In the genomic region with DNA sequence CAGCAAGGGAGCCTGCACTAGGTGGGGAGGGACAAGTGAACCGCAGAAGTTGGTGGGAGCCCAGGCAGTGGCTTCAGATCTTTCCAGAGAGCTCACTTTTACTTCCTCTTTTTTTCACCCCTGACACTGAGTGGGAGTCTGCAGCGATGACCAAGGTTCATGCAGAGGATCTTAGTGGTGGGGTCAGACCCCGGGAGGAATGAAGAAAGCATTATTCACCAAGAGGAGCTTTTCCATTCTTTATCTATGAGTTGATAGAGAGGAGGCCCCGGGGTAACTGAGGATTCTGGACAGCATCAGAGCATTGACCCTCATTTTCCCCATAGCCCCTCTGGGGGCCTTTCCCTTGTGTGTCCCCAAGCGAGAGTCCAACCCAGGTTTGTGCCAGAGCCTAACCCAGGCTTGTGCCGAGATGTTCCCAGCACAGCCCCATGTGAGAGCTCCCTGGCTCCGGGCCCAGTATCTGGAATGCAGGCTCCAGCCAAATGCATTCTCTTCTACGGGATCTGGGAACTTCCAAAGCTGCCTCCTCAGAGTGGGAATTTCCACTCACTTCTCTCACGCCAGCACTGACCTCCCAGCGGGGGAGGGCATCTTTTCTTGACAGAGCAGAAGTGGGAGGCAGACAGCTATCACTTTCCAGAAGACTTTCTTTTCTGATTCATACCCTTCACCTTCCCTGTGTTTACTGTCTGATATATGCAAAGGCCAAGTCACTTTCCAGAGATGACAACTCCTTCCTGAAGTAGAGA, we compare ENCODE assay signal across 9 cellular contexts. TPM values are rescaled to one million over a fixed set of nuclear protein-coding genes. Genes with fewer than 3 reads are reported as not detected.
A peak's percentile ranks its signal among the peaks of the same experiment; 100 is the strongest.
DNase-seq lines count a peak whose midpoint lies in the region; ATAC-seq, FAIRE-seq and TF ChIP-seq lines count a peak whose summit lies in the region.
"Had no signal": no experiment of that assay in that cellular context is flagged by ENCODE, and none has a peak within 500 bp of the region (broad histone marks: within the 10 kb centered on the region; RNA-seq: fewer than 3 reads in every experiment).

No MANE protein-coding gene starts in this region.

- H3K4me3 ChIP-seq in body of pancreas (no peak overlapping the region), kidney (ENCODE audit: low read length in 2 of 2) (no peak overlapping the region), stomach smooth muscle (ENCODE audit: low read length in 2 of 2) (peak overlapping the region; percentile 0 to 35)

- H3K27ac ChIP-seq in body of pancreas (peak overlapping the region; percentile 68 to 86 (median 82)), kidney (ENCODE audit: low read depth in 2 of 2, low read length in 2 of 2) (peak overlapping the region; percentile 40 to 71), stomach smooth muscle (ENCODE audit: low read length) (peak overlapping the region; percentile 75)

- H3K4me3 Mint-ChIP-seq in activated CD4-positive, alpha-beta T cell treated with anti-CD3 and anti-CD28 coated beads, Interleukin-2, amount 10 ng/mL, durations not matched to agents 7 days and 5 days: no peak overlapping the region
- H3K4me3 Mint-ChIP-seq in T-helper 17 cell: no peak overlapping the region

- H3K9ac ChIP-seq in kidney (ENCODE audit: low read length in 2 of 2): peak overlapping the region in 1 of 2 donors; percentile 2
- peak overlapping the region in 1 of 2 donors; percentile 5 for H3K9ac ChIP-seq in stomach smooth muscle (ENCODE audit: low read length in 2 of 2)

- TF ChIP-seq CTCF in body of pancreas (IDR thresholded peaks at IDR 0.05) (no peak), kidney (IDR thresholded peaks at IDR 0.05; ENCODE audit: borderline replicate concordance, extremely low read depth, insufficient read depth) (no peak)

- H3K9me3 ChIP-seq in body of pancreas: no peaks in the 10 kb centered on the region
- no peaks in the 10 kb centered on the region for H3K9me3 ChIP-seq in kidney (ENCODE audit: control insufficient read depth in 1 of 2, low read length in 2 of 2)
- no peaks in the 10 kb centered on the region for H3K9me3 ChIP-seq in stomach smooth muscle (ENCODE audit: control insufficient read depth in 2 of 2, low read length in 2 of 2)
- H3K9me3 ChIP-seq in T-helper 17 cell (ENCODE audit: control insufficient read depth, low read length, poor library complexity, severe bottlenecking): no peaks in the 10 kb centered on the region

- peak in 2 of 3 donors; percentile 48 to 49 for TF ChIP-seq POLR2A in body of pancreas (IDR thresholded peaks at IDR 0.05)

- ATAC-seq in HG03432 (IDR thresholded peaks at IDR 0.05; ENCODE audit: unreplicated experiment) (peak; percentile 62), body of pancreas (peak; percentile 79), GM18909 (IDR thresholded peaks at IDR 0.05; ENCODE audit: poor library complexity, unreplicated experiment) (no peak), T-helper 17 cell (no peak)

- H3K27ac Mint-ChIP-seq in activated CD4-positive, alpha-beta T cell treated with anti-CD3 and anti-CD28 coated beads, Interleukin-2, amount 10 ng/mL, durations not matched to agents 7 days and 5 days: no peak overlapping the region
- H3K27ac Mint-ChIP-seq in T-helper 17 cell: no peak overlapping the region
- H3K27ac Mint-ChIP-seq: activated naive CD4-positive, alpha-beta T cell treated with anti-CD3 and anti-CD28 coated beads, Interleukin-2, amount 50 U/mL, for 72 hours had no signal

- peak; percentile 90 for FAIRE-seq in kidney (lab: Jason Lieb, UNC)

- POLR2A ChIA-PET in activated CD4-positive, alpha-beta T cell treated with anti-CD3 and anti-CD28 coated beads, Interleukin-2, amount 10 ng/mL, durations not matched to agents 7 days and 5 days (lab: Charles Lee): no interaction called here

- WGBS in body of pancreas, 2 donors: 18 to 21% methylated on average over 7 to 10 of the region's 10 CpGs

- no peaks in the 10 kb centered on the region for H3K4me1 Mint-ChIP-seq in activated CD4-positive, alpha-beta T cell treated with anti-CD3 and anti-CD28 coated beads, Interleukin-2, amount 10 ng/mL, durations not matched to agents 7 days and 5 days
- peaks cover 6% of the 10 kb centered on the region for H3K4me1 Mint-ChIP-seq in T-helper 17 cell

- peaks cover 28% of the 10 kb centered on the region for H3K27me3 Mint-ChIP-seq in activated CD4-positive, alpha-beta T cell treated with anti-CD3 and anti-CD28 coated beads, Interleukin-2, amount 10 ng/mL, durations not matched to agents 7 days and 5 days
- H3K27me3 Mint-ChIP-seq in T-helper 17 cell: peaks cover 67% of the 10 kb centered on the region

- CTCF ChIA-PET in activated CD4-positive, alpha-beta T cell treated with anti-CD3 and anti-CD28 coated beads, Interleukin-2, amount 10 ng/mL, durations not matched to agents 7 days and 5 days (lab: Charles Lee): no interaction called here

- no peaks in the 10 kb centered on the region for H3K36me3 ChIP-seq in body of pancreas (replicated peaks in 1 of 2; ENCODE audit: insufficient read depth in 1 of 2, low read depth in 2 of 2)
- H3K36me3 ChIP-seq in kidney (ENCODE audit: control insufficient read depth in 1 of 2, insufficient read depth in 2 of 2, low read length in 2 of 2): no peaks in the 10 kb centered on the region
- H3K36me3 ChIP-seq in stomach smooth muscle (ENCODE audit: control insufficient read depth in 2 of 2, insufficient read depth in 2 of 2, low read length in 2 of 2): no peaks in the 10 kb centered on the region

- DNase-seq in AML-193 (lab: John Stamatoyannopoulos, UW): peak; percentile 91 to 92
- peak; percentile 82 to 91 (median 90) for DNase-seq in body of pancreas
- peak; percentile 98 for DNase-seq in kidney
- DNase-seq in activated CD4-positive, alpha-beta T cell treated with anti-CD3 and anti-CD28 coated beads, Interleukin-2, amount 10 ng/mL, durations not matched to agents 7 days and 5 days: no peak
- no peak for DNase-seq in T-helper 17 cell

- no peaks in the 10 kb centered on the region for H3K27me3 ChIP-seq in body of pancreas
- no peaks in the 10 kb centered on the region for H3K27me3 ChIP-seq in stomach smooth muscle (ENCODE audit: control insufficient read depth in 1 of 2, insufficient read depth in 2 of 2, low read length in 2 of 2)

- no peaks in the 10 kb centered on the region for H3K9me3 Mint-ChIP-seq in activated CD4-positive, alpha-beta T cell treated with anti-CD3 and anti-CD28 coated beads, Interleukin-2, amount 10 ng/mL, durations not matched to agents 7 days and 5 days
- H3K9me3 Mint-ChIP-seq: activated naive CD4-positive, alpha-beta T cell treated with anti-CD3 and anti-CD28 coated beads, Interleukin-2, amount 50 U/mL, for 72 hours had no signal

- peaks cover 81% of the 10 kb centered on the region for H3K4me1 ChIP-seq in body of pancreas
- peaks cover 30 to 31% of the 10 kb centered on the region in 2 donors for H3K4me1 ChIP-seq in kidney (ENCODE audit: control insufficient read depth in 1 of 2, insufficient read depth in 1 of 2, low read depth in 1 of 2, low read length in 2 of 2)
- H3K4me1 ChIP-seq in stomach smooth muscle (ENCODE audit: control insufficient read depth, insufficient read depth, low read length): peaks cover 88% of the 10 kb centered on the region

- intact Hi-C loops in body of pancreas (cut with DNase I) (no loop called here), kidney (cut with DNase I) (loop anchor here (10.0 kb wide), 1 partner anchor 62 kb away; the partner anchor contains the start of gene CCL8)

- no peaks in the 10 kb centered on the region for H3K36me3 Mint-ChIP-seq in activated CD4-positive, alpha-beta T cell treated with anti-CD3 and anti-CD28 coated beads, Interleukin-2, amount 10 ng/mL, durations not matched to agents 7 days and 5 days (ENCODE audit: low read depth)
- H3K36me3 Mint-ChIP-seq in T-helper 17 cell (ENCODE audit: low read depth): peaks cover 2% of the 10 kb centered on the region
- H3K36me3 Mint-ChIP-seq: activated naive CD4-positive, alpha-beta T cell treated with anti-CD3 and anti-CD28 coated beads, Interleukin-2, amount 50 U/mL, for 72 hours had no signal

RNA-seq across cellular contexts. Expression of gene CCL2, which starts 2.8 kb away (rescaled TPM):
- total RNA-seq in body of pancreas (10 to 100 TPM; 34.0 to 49.8 TPM), kidney (49.9 TPM), T-helper 17 cell (not detected)
- polyA plus RNA-seq in kidney (ENCODE audit: insufficient read depth, low read depth, low replicate concordance): 53.5 TPM
- total RNA-seq in activated CD4-positive, alpha-beta T cell treated with anti-CD3 and anti-CD28 coated beads, Interleukin-2, amount 10 ng/mL, durations not matched to agents 7 days and 5 days: not detected
- total RNA-seq: activated naive CD4-positive, alpha-beta T cell treated with anti-CD3 and anti-CD28 coated beads, Interleukin-2, amount 50 U/mL, for 72 hours had no signal

RNA-seq across cellular contexts. Expression of gene CCL7, which starts 17.7 kb away (rescaled TPM):
- total RNA-seq in body of pancreas: not detected
- total RNA-seq in kidney: not detected
- polyA plus RNA-seq in kidney (ENCODE audit: insufficient read depth, low read depth, low replicate concordance): not detected
- not detected for total RNA-seq in activated CD4-positive, alpha-beta T cell treated with anti-CD3 and anti-CD28 coated beads, Interleukin-2, amount 10 ng/mL, durations not matched to agents 7 days and 5 days
- not detected for total RNA-seq in T-helper 17 cell
- total RNA-seq: activated naive CD4-positive, alpha-beta T cell treated with anti-CD3 and anti-CD28 coated beads, Interleukin-2, amount 50 U/mL, for 72 hours had no signal

RNA-seq across cellular contexts. Expression of gene CCL11, which starts 33.2 kb away (rescaled TPM):
- not detected for total RNA-seq in body of pancreas
- total RNA-seq in kidney: not detected
- polyA plus RNA-seq in kidney (ENCODE audit: insufficient read depth, low read depth, low replicate concordance): 1.0 TPM
- not detected for total RNA-seq in activated CD4-positive, alpha-beta T cell treated with anti-CD3 and anti-CD28 coated beads, Interleukin-2, amount 10 ng/mL, durations not matched to agents 7 days and 5 days
- not detected for total RNA-seq in T-helper 17 cell
- total RNA-seq: activated naive CD4-positive, alpha-beta T cell treated with anti-CD3 and anti-CD28 coated beads, Interleukin-2, amount 50 U/mL, for 72 hours had no signal

Comparison
In these comparisons a context has a peak if more than half of its experiments do, and no peak if none do; other contexts are left out.
1. DNase-seq: peak in AML-193 (2 of 2), body of pancreas (4 of 4) and kidney (single experiment); none in activated CD4-positive, alpha-beta T cell treated with anti-CD3 and anti-CD28 coated beads, Interleukin-2, amount 10 ng/mL, durations not matched to agents 7 days and 5 days (single experiment) and T-helper 17 cell (0 of 3).
2. ATAC-seq: peak in HG03432 (single experiment) and body of pancreas (single experiment); none in GM18909 (single experiment) and T-helper 17 cell (single experiment).
3. H3K4me3 ChIP-seq: peak in stomach smooth muscle (2 of 2); none in body of pancreas (0 of 2) and kidney (0 of 2).
4. RNA of gene CCL2, which starts 2.8 kb away (total RNA-seq): 49.9 TPM in kidney (single experiment) and 34.0 to 49.8 TPM in body of pancreas; not detected in T-helper 17 cell and not detected in activated CD4-positive, alpha-beta T cell treated with anti-CD3 and anti-CD28 coated beads, Interleukin-2, amount 10 ng/mL, durations not matched to agents 7 days and 5 days; every median in the first group is over 10 times any median in the second.
5. Peak in every context shown above with its lines, with median percentiles within 50 percentile points of each other: H3K27ac ChIP-seq.